8 cellular contexts compared by ENCODE assay signal in the genomic region with DNA sequence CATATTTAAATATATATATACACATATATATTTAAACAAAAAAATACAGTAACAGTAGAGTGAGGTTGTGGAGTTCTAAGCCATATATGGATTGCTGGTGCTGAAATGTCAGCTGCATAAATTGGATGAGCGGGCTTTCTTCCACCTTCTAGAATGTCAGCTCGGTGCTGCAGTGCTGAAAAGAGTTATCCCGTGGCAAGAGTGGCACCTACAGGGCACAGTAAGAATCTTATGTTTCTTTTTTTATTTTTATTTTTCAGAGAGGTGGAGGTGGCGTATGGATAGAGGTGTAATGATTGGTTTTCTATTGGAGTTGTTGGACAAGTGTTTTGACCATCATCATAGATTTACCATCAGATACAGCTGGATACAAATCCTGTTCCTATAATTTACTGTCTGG.
A peak's percentile ranks its signal among the peaks of the same experiment; 100 is the strongest.
DNase-seq lines count a peak whose midpoint lies in the region; ATAC-seq lines count a peak whose summit lies in the region.

No MANE protein-coding gene starts in this region.

- H2BK12ac ChIP-seq in neuronal stem cell (ENCODE audit: low read length): no peak overlapping the region

- H3K9ac ChIP-seq in neuronal stem cell (ENCODE audit: low read depth, low read length, poor library complexity): no peak overlapping the region

- no CpG with 5 or more reads among the region's 4 CpGs for WGBS in neuronal stem cell (ENCODE audit: extremely low coverage in 2 of 2, insufficient read length in 2 of 2, insufficient replicate concordance in 1 of 2), 2 donors

- no peaks in the 10 kb centered on the region for H3K9me3 ChIP-seq in neuronal stem cell (replicated peaks in 1 of 2; ENCODE audit: control insufficient read depth in 2 of 2, insufficient read depth in 1 of 2, low read depth in 1 of 2, low read length in 2 of 2)

- no peak overlapping the region for H3K4me3 ChIP-seq in neuronal stem cell (ENCODE audit: low read length in 2 of 2)

- no peak overlapping the region for H3K4ac ChIP-seq in neuronal stem cell (ENCODE audit: low read length)

- no peak overlapping the region for H2BK5ac ChIP-seq in neuronal stem cell (ENCODE audit: low read length)

- H3K36me3 ChIP-seq in neuronal stem cell (replicated peaks in 1 of 2; ENCODE audit: control insufficient read depth in 2 of 2, insufficient read depth in 2 of 2, low read length in 2 of 2): no peaks in the 10 kb centered on the region

- no peak for ATAC-seq in HG03460 (IDR thresholded peaks at IDR 0.05; ENCODE audit: unreplicated experiment)

- no peak overlapping the region for H3K14ac ChIP-seq in neuronal stem cell (ENCODE audit: low read length)

- H2BK15ac ChIP-seq in neuronal stem cell (ENCODE audit: low read length): no peak overlapping the region

- no peak overlapping the region for H2AK5ac ChIP-seq in neuronal stem cell (ENCODE audit: low read depth, low read length)

- no peak overlapping the region for H3K23ac ChIP-seq in neuronal stem cell (ENCODE audit: low read depth, low read length, poor library complexity)

- peaks cover 3 to 11% of the 10 kb centered on the region in 2 donors for H3K4me1 ChIP-seq in neuronal stem cell (ENCODE audit: control insufficient read depth in 2 of 2, insufficient read depth in 1 of 2, low read depth in 1 of 2, low read length in 2 of 2)

- no peak overlapping the region for H2BK120ac ChIP-seq in neuronal stem cell (ENCODE audit: low read depth, low read length)

- H4K8ac ChIP-seq in neuronal stem cell (ENCODE audit: low read depth, low read length): no peak overlapping the region

- H3K27me3 ChIP-seq in neuronal stem cell (ENCODE audit: control insufficient read depth in 3 of 3, insufficient read depth in 3 of 3, low read depth in 1 of 3, low read length in 3 of 3): no peaks in the 10 kb centered on the region

- H3K18ac ChIP-seq in neuronal stem cell (ENCODE audit: low read length): no peak overlapping the region

- no peak overlapping the region for H2AFZ ChIP-seq in neuronal stem cell (ENCODE audit: low read length)

- peak; percentile 16 for DNase-seq in NK-92 treated with Interleukin-12 subunit alpha and Interleukin-12 subunit beta, amount 100 ng/mL, for 24 hours (lab: John Stamatoyannopoulos, UW)
- DNase-seq in NK-92 (lab: John Stamatoyannopoulos, UW; ENCODE audit: unreplicated experiment) (no peak), MV-4-11 (lab: John Stamatoyannopoulos, UW) (peak; percentile 38), SK-N-DZ (ENCODE audit: low spot score) (peak; percentile 58), fibroblast of the conjunctiva (ENCODE audit: low read depth) (peak; percentile 53), neuronal stem cell (ENCODE audit: low spot score) (peak; percentile 14), middle frontal gyrus (ENCODE audit: extremely low spot score, low spot score) (no peak)

- H3K4me2 ChIP-seq in neuronal stem cell (ENCODE audit: insufficient read depth, low read length, poor library complexity, severe bottlenecking): no peak overlapping the region

- no peak overlapping the region for H3K27ac ChIP-seq in neuronal stem cell (replicated peaks; ENCODE audit: low read length)

- no peaks in the 10 kb centered on the region for H3K79me1 ChIP-seq in neuronal stem cell (ENCODE audit: low read depth, low read length)

- no peak overlapping the region for H4K91ac ChIP-seq in neuronal stem cell (ENCODE audit: low read depth, low read length, poor library complexity)

Comparison
In these comparisons a context has a peak if more than half of its experiments do, and no peak if none do; other contexts are left out.
1. DNase-seq: peak in NK-92 treated with Interleukin-12 subunit alpha and Interleukin-12 subunit beta, amount 100 ng/mL, for 24 hours (single experiment), MV-4-11 (single experiment), SK-N-DZ (single experiment), fibroblast of the conjunctiva (single experiment) and neuronal stem cell (single experiment); none in NK-92 (single experiment) and middle frontal gyrus (single experiment).